26 cellular contexts compared by ENCODE assay signal in the genomic region with DNA sequence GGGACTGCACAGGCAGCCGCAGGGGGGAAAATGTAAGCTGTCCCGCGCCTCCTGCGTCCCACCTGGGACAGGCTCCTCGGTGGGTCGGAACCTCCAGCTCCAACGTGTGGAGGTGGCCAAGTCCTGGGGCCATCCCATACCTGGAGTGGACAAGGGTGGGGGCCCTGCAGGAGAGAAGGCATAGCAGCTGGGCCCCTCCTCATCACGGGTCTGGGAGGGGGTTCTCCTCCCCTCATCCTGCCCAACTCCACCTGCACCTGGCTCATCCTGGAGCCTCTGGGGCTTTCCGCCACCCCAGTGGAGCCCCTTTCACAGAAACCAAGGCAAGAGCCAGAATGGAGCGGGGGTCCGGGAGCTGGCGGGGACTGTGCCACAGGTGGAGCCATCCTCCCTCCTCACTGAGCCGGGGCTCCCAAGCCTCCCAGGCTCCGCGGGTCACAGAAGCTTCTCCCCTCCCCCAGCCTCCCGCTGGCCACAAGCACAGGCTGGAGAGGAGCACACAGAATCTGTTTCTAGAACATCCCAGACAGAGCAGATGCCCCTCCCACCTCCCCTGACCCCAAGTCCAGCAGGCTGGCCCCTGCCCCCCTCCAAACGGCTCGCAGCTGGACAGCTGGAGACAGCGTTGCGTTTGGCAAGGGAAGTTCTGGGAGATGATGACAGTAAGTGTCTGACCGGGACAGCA.
DNase-seq lines count a peak whose midpoint lies in the region; ATAC-seq, FAIRE-seq and TF ChIP-seq lines count a peak whose summit lies in the region.
"Had no signal": no experiment of that assay in that cellular context is flagged by ENCODE, and none has a peak within 500 bp of the region (broad histone marks: within the 10 kb centered on the region; RNA-seq: fewer than 3 reads in every experiment).

No MANE protein-coding gene starts in this region.

- TF ChIP-seq POLR2A in HepG2 (IDR thresholded peaks at IDR 0.05; ENCODE audit: insufficient read depth in 1 of 2, low read depth in 2 of 2, low read length in 2 of 2) (no peak), testis (IDR thresholded peaks at IDR 0.05) (no peak)

- no peaks in the 10 kb centered on the region for H3K4me1 Mint-ChIP-seq in activated T-helper 1 cell treated with anti-CD3 and anti-CD28 coated beads, Interleukin-12 subunit alpha, Interleukin-12 subunit beta, Interleukin-2, Interleukin-4 antibody, amounts not matched to agents 30 ng/mL and 10 ng/mL and 1 ng/mL, durations not matched to agents 14 hours and 24 hours and 36 hours (ENCODE audit: low read depth)
- H3K4me1 Mint-ChIP-seq: activated B cell treated with CpG ODN at 0.5 μM for 24 hours had no signal

- no peak for FAIRE-seq in HepG2 (lab: Jason Lieb, UNC)

- no TSS peak for BruUV-seq in HepG2 (replicated peaks; lab: Mats Ljungman, UMichigan)

- H3K27me3 ChIP-seq in SK-N-SH (ENCODE audit: insufficient read depth): no peaks in the 10 kb centered on the region
- peaks cover 18 to 59% of the 10 kb centered on the region in 2 experiments; a peak in 4 of 5 replicates for H3K27me3 ChIP-seq in HepG2 (ENCODE audit: control insufficient read depth in 1 of 2, insufficient read depth in 2 of 2, low read length in 2 of 2)
- H3K27me3 ChIP-seq in testis: no peaks in the 10 kb centered on the region
- H3K27me3 ChIP-seq in aorta (ENCODE audit: control insufficient read depth in 1 of 2, insufficient read depth in 2 of 2, low read length in 1 of 2): no peaks in the 10 kb centered on the region
- H3K27me3 ChIP-seq: BE2C, ovary, uterus had no signal

- no peak overlapping the region for H3K27ac Mint-ChIP-seq in activated T-helper 1 cell treated with anti-CD3 and anti-CD28 coated beads, Interleukin-12 subunit alpha, Interleukin-12 subunit beta, Interleukin-2, Interleukin-4 antibody, amounts not matched to agents 30 ng/mL and 10 ng/mL and 1 ng/mL, durations not matched to agents 14 hours and 24 hours and 36 hours
- H3K27ac Mint-ChIP-seq: activated B cell treated with CpG ODN at 0.5 μM for 24 hours; activated CD4-positive, alpha-beta memory T cell treated with anti-CD3 and anti-CD28 coated beads for 36 hours; activated naive CD4-positive, alpha-beta T cell treated with anti-CD3 and anti-CD28 coated beads for 36 hours; T-helper 1 cell treated with Interleukin-12 subunit alpha and Interleukin-12 subunit beta and Interleukin-4 antibody, amounts not matched to agents 30 μg/mL and 1 μg/mL, for 36 hours had no signal

- intact Hi-C loops in HepG2 (cut with micrococcal nuclease; ENCODE audit: unreplicated experiment): no loop called here
- intact Hi-C loops in testis (cut with DNase I; ENCODE audit: low total_unique reads): no loop called here
- intact Hi-C loops in aorta (cut with DNase I): no loop called here
- intact Hi-C loops in activated T-helper 1 cell treated with anti-CD3 and anti-CD28 coated beads, Interleukin-12 subunit alpha, Interleukin-12 subunit beta, Interleukin-2, Interleukin-4 antibody, amounts not matched to agents 30 ng/mL and 10 ng/mL and 1 ng/mL, durations not matched to agents 14 hours and 24 hours and 36 hours (cut with micrococcal nuclease): no loop called here
- intact Hi-C loops in left colon (cut with DNase I, micrococcal nuclease): no loop called here

- CTCF ChIA-PET in SK-N-SH (lab: Yijun Ruan, JAX) (interaction anchor here (0.8 to 2.3 kb wide), 7 partner anchors 10 to 92 kb away, joined by 3 to 9 read pairs (median 6); no protein-coding TSS in a partner anchor), HepG2 (lab: Yijun Ruan, JAX; ENCODE audit: low intra/inter-chr PET ratio, low total read pairs) (no interaction called here)

- H2AFZ ChIP-seq in SK-N-SH (ENCODE audit: low read depth) (no peak overlapping the region), HepG2 (ENCODE audit: low read length) (no peak overlapping the region)

- no peaks in the 10 kb centered on the region for H3K27me3 Mint-ChIP-seq in activated T-helper 1 cell treated with anti-CD3 and anti-CD28 coated beads, Interleukin-12 subunit alpha, Interleukin-12 subunit beta, Interleukin-2, Interleukin-4 antibody, amounts not matched to agents 30 ng/mL and 10 ng/mL and 1 ng/mL, durations not matched to agents 14 hours and 24 hours and 36 hours (ENCODE audit: insufficient read depth)
- H3K27me3 Mint-ChIP-seq: activated CD4-positive, alpha-beta memory T cell treated with anti-CD3 and anti-CD28 coated beads for 36 hours had no signal

- H3K27ac ChIP-seq in SK-N-SH (ENCODE audit: low read depth in 2 of 2, low read length in 1 of 2): peak overlapping the region in 1 of 2 experiments; percentile 62; a peak in 2 of 4 replicates
- H3K27ac ChIP-seq in HepG2 (ENCODE audit: extremely low read length, insufficient read depth, low read length): no peak overlapping the region
- H3K27ac ChIP-seq in testis: no peak overlapping the region
- no peak overlapping the region for H3K27ac ChIP-seq in aorta (ENCODE audit: low read depth in 1 of 2, low read length in 2 of 2)
- H3K27ac ChIP-seq: 22Rv1, esophagus muscularis mucosa, ovary, SJCRH30, uterus had no signal

- no peak overlapping the region for H3K9ac ChIP-seq in SK-N-SH
- no peak overlapping the region for H3K9ac ChIP-seq in HepG2 (ENCODE audit: insufficient read depth, low read depth, low read length)

- ATAC-seq in SK-N-SH treated with all-trans-retinoic acid at 6 μM for 48 hours: no peak
- ATAC-seq in HepG2: no peak
- ATAC-seq in aorta (ENCODE audit: low FRiP score): no peak
- ATAC-seq in left colon: no peak
- ATAC-seq: left ventricle myocardium superior, right cardiac atrium had no signal

- 27% methylated on average over 6 of the region's 21 CpGs for WGBS in SK-N-SH (ENCODE audit: low lambda C conversion rate)
- WGBS in HepG2 (ENCODE audit: low lambda C conversion rate): 21% methylated on average over 5 of the region's 21 CpGs
- 60 to 65% methylated on average over 9 to 21 of the region's 21 CpGs for WGBS in testis, 2 donors
- WGBS in aorta, 2 donors: 84 to 86% methylated on average over 21 of the region's 21 CpGs

- H4K20me1 ChIP-seq in SK-N-SH (ENCODE audit: insufficient read depth) (no peaks in the 10 kb centered on the region), HepG2 (ENCODE audit: insufficient read depth, low read length) (peaks cover 7% of the 10 kb centered on the region; the same call in 1 of the 2 replicates)

- H3K4me1 ChIP-seq in SK-N-SH (ENCODE audit: control insufficient read depth in 1 of 2, insufficient read depth in 2 of 2, low read depth in 1 of 2, low read length in 1 of 2): peaks cover 0 to 67% of the 10 kb centered on the region in 2 experiments; a peak in 1 of 4 replicates
- H3K4me1 ChIP-seq in HepG2 (ENCODE audit: insufficient read depth, low read length): no peaks in the 10 kb centered on the region
- H3K4me1 ChIP-seq in testis: peaks cover 40% of the 10 kb centered on the region
- H3K4me1 ChIP-seq in aorta (ENCODE audit: control insufficient read depth in 1 of 2, insufficient read depth in 2 of 2, low read length in 2 of 2): no peaks in the 10 kb centered on the region
- H3K4me1 ChIP-seq: BE2C had no signal

- H3K36me3 Mint-ChIP-seq in activated T-helper 1 cell treated with anti-CD3 and anti-CD28 coated beads, Interleukin-12 subunit alpha, Interleukin-12 subunit beta, Interleukin-2, Interleukin-4 antibody, amounts not matched to agents 30 ng/mL and 10 ng/mL and 1 ng/mL, durations not matched to agents 14 hours and 24 hours and 36 hours (ENCODE audit: low read depth): no peaks in the 10 kb centered on the region
- H3K36me3 Mint-ChIP-seq: activated CD4-positive, alpha-beta memory T cell treated with anti-CD3 and anti-CD28 coated beads for 36 hours had no signal

- H3K79me2 ChIP-seq in SK-N-SH (ENCODE audit: insufficient read depth) (no peaks in the 10 kb centered on the region), HepG2 (ENCODE audit: insufficient read depth, low read length) (no peaks in the 10 kb centered on the region)

- H3K9me2 ChIP-seq in SK-N-SH: no peaks in the 10 kb centered on the region

- POLR2A ChIA-PET in SK-N-SH (lab: Yijun Ruan, JAX): no interaction called here
- POLR2A ChIA-PET in HepG2 (lab: Yijun Ruan, JAX): no interaction called here

- no peaks in the 10 kb centered on the region for H3F3A ChIP-seq in SK-N-SH (replicated peaks; ENCODE audit: insufficient read depth)

- in situ Hi-C loops in HepG2 (cut with HindIII; ENCODE audit: extremely low pct_ligation_motif_present, low pct_unique_long_range_greater_than_20kb): no loop called here

- H3K9me3 Mint-ChIP-seq in activated T-helper 1 cell treated with anti-CD3 and anti-CD28 coated beads, Interleukin-12 subunit alpha, Interleukin-12 subunit beta, Interleukin-2, Interleukin-4 antibody, amounts not matched to agents 30 ng/mL and 10 ng/mL and 1 ng/mL, durations not matched to agents 14 hours and 24 hours and 36 hours: no peaks in the 10 kb centered on the region
- H3K9me3 Mint-ChIP-seq: activated B cell treated with CpG ODN at 0.5 μM for 24 hours; activated CD4-positive, alpha-beta memory T cell treated with anti-CD3 and anti-CD28 coated beads for 36 hours; activated naive CD4-positive, alpha-beta T cell treated with anti-CD3 and anti-CD28 coated beads for 36 hours; T-helper 1 cell treated with Interleukin-12 subunit alpha and Interleukin-12 subunit beta and Interleukin-4 antibody, amounts not matched to agents 30 μg/mL and 1 μg/mL, for 36 hours had no signal

- TF ChIP-seq CTCF in SK-N-SH (IDR thresholded peaks at IDR 0.05): no peak
- TF ChIP-seq CTCF in HepG2 (CRISPR knock-in tag; IDR thresholded peaks at IDR 0.05): no peak
- no peak for TF ChIP-seq CTCF in testis (IDR thresholded peaks at IDR 0.05)

- H3K36me3 ChIP-seq in SK-N-SH (replicated peaks in 1 of 2; ENCODE audit: control insufficient read depth in 1 of 2, insufficient read depth in 2 of 2, low read length in 1 of 2): no peaks in the 10 kb centered on the region
- no peaks in the 10 kb centered on the region for H3K36me3 ChIP-seq in HepG2 (replicated peaks in 1 of 2; ENCODE audit: control insufficient read depth in 1 of 2, insufficient read depth in 2 of 2, low read length in 2 of 2)
- H3K36me3 ChIP-seq in testis (ENCODE audit: low read depth, missing control alignments): no peaks in the 10 kb centered on the region
- H3K36me3 ChIP-seq in aorta (ENCODE audit: control insufficient read depth in 1 of 2, insufficient read depth in 2 of 2, low read length in 1 of 2): no peaks in the 10 kb centered on the region
- H3K36me3 ChIP-seq: BE2C, esophagus muscularis mucosa, ovary, SJCRH30, uterus had no signal

- no peaks in the 10 kb centered on the region for H3K9me3 ChIP-seq in SK-N-SH
- no peaks in the 10 kb centered on the region for H3K9me3 ChIP-seq in HepG2 (ENCODE audit: low read length)
- H3K9me3 ChIP-seq in testis: no peaks in the 10 kb centered on the region
- H3K9me3 ChIP-seq in aorta (ENCODE audit: control insufficient read depth, low read length): no peaks in the 10 kb centered on the region
- H3K9me3 ChIP-seq: BE2C, Caco-2, esophagus muscularis mucosa, ovary, SJCRH30, uterus had no signal

- TF ChIP-seq EP300 in SK-N-SH (IDR thresholded peaks at IDR 0.05; ENCODE audit: borderline replicate concordance in 1 of 2, low read depth in 1 of 2, low read length in 1 of 2): peak in 1 of 2 experiments; percentile 73; a peak in 1 of 4 replicates
- no peak for TF ChIP-seq EP300 in HepG2 (IDR thresholded peaks at IDR 0.05; ENCODE audit: low read depth in 2 of 2, low read length in 2 of 2)
- TF ChIP-seq EP300 in HepG2 (CRISPR knock-in tag; IDR thresholded peaks at IDR 0.05; ENCODE audit: borderline replicate concordance): no peak

- H3K4me3 ChIP-seq in SK-N-SH (ENCODE audit: low read depth in 2 of 2, low read length in 1 of 2) (no peak overlapping the region), HepG2 (replicated peaks in 1 of 3; ENCODE audit: insufficient read depth in 1 of 3, low read depth in 2 of 3, low read length in 3 of 3) (no peak overlapping the region), testis (no peak overlapping the region), aorta (ENCODE audit: low read length in 2 of 2) (no peak overlapping the region)
- H3K4me3 ChIP-seq: esophagus muscularis mucosa, ovary, SJCRH30, uterus had no signal

- no peak overlapping the region for H3K4me2 ChIP-seq in SK-N-SH
- H3K4me2 ChIP-seq in HepG2 (ENCODE audit: low read depth, low read length): no peak overlapping the region

- DNase-seq in SK-N-SH: peak; percentile 83
- DNase-seq in ecto neural progenitor cell (ENCODE audit: low spot score): peak; percentile 62
- DNase-seq in HepG2 (ENCODE audit: low spot score): no peak
- peak; percentile 72 for DNase-seq in testis
- DNase-seq in aorta: no peak
- DNase-seq in activated T-helper 1 cell treated with anti-CD3 and anti-CD28 coated beads, Interleukin-12 subunit alpha, Interleukin-12 subunit beta, Interleukin-2, Interleukin-4 antibody, amounts not matched to agents 30 ng/mL and 10 ng/mL and 1 ng/mL, durations not matched to agents 14 hours and 24 hours and 36 hours (ENCODE audit: low spot score): no peak
- no peak for DNase-seq in left colon
- DNase-seq: activated B cell treated with CpG ODN at 0.5 μM for 24 hours; activated CD4-positive, alpha-beta memory T cell treated with anti-CD3 and anti-CD28 coated beads for 36 hours; activated naive CD4-positive, alpha-beta T cell treated with anti-CD3 and anti-CD28 coated beads for 36 hours; BE2C; Caco-2; central memory CD4-positive, alpha-beta T cell; effector CD8-positive, alpha-beta T cell; left ventricle myocardium superior; MM.1S; NCI-H146; NCI-H774; SJCRH30 had no signal

- H3K4me3 Mint-ChIP-seq in activated T-helper 1 cell treated with anti-CD3 and anti-CD28 coated beads, Interleukin-12 subunit alpha, Interleukin-12 subunit beta, Interleukin-2, Interleukin-4 antibody, amounts not matched to agents 30 ng/mL and 10 ng/mL and 1 ng/mL, durations not matched to agents 14 hours and 24 hours and 36 hours: no peak overlapping the region
- H3K4me3 Mint-ChIP-seq: activated B cell treated with CpG ODN at 0.5 μM for 24 hours; activated CD4-positive, alpha-beta memory T cell treated with anti-CD3 and anti-CD28 coated beads for 36 hours; activated naive CD4-positive, alpha-beta T cell treated with anti-CD3 and anti-CD28 coated beads for 36 hours; T-helper 1 cell treated with Interleukin-12 subunit alpha and Interleukin-12 subunit beta and Interleukin-4 antibody, amounts not matched to agents 30 μg/mL and 1 μg/mL, for 36 hours had no signal

- no peak for TF ChIP-seq RAD21 in SK-N-SH (IDR thresholded peaks at IDR 0.05; ENCODE audit: low read length)
- no peak for TF ChIP-seq RAD21 in HepG2 (CRISPR knock-in tag; IDR thresholded peaks at IDR 0.05)

Comparison
In these comparisons a context has a peak if more than half of its experiments do, and no peak if none do; other contexts are left out.
1. DNase-seq: peak in SK-N-SH (single experiment), ecto neural progenitor cell (single experiment) and testis (single experiment); none in HepG2 (single experiment), aorta (0 of 2), activated T-helper 1 cell treated with anti-CD3 and anti-CD28 coated beads, Interleukin-12 subunit alpha, Interleukin-12 subunit beta, Interleukin-2, Interleukin-4 antibody, amounts not matched to agents 30 ng/mL and 10 ng/mL and 1 ng/mL, durations not matched to agents 14 hours and 24 hours and 36 hours (single experiment) and left colon (0 of 2).
2. Of the 25 proteins assayed by ChIP-seq in both HepG2 and SK-N-SH: peak only in HepG2: none; only in SK-N-SH: CHD2; in both: none; in neither: 23; mixed calls (peak in some experiments, not most) for 1.